In genomic region chr3:112492124-112492523, GRCh38 we compare ENCODE assay signal across 22 cellular contexts. TPM values are rescaled to one million over a fixed set of nuclear protein-coding genes. Genes with fewer than 3 reads are reported as not detected.
DNase-seq lines count a peak whose midpoint lies in the region; ATAC-seq and TF ChIP-seq lines count a peak whose summit lies in the region.
"Had no signal": no experiment of that assay in that cellular context is flagged by ENCODE, and none has a peak within 500 bp of the region (broad histone marks: within the 10 kb centered on the region; RNA-seq: fewer than 3 reads in every experiment).

No MANE protein-coding gene starts in this region.

- no peak overlapping the region for H3K27ac ChIP-seq in CD4-positive, alpha-beta T cell (ENCODE audit: low read depth, low read length)
- H3K27ac ChIP-seq in left lung, result no peak overlapping the region
- H3K27ac ChIP-seq: dorsolateral prefrontal cortex, lower lobe of right lung, neutrophil, upper lobe of left lung had no signal

- peak overlapping the region; percentile 81 for H3K27ac Mint-ChIP-seq in T-helper 2 cell treated with Interferon-gamma antibody and Interleukin-4, amounts not matched to agents 5 μg/mL and 100 μg/mL, for 36 hours
- peak overlapping the region; percentile 90 for H3K27ac Mint-ChIP-seq in CD4-positive, alpha-beta T cell
- H3K27ac Mint-ChIP-seq: progenitor cell of endocrine pancreas had no signal

- H3K27me3 ChIP-seq in CD4-positive, alpha-beta T cell (ENCODE audit: control insufficient read depth, insufficient read depth, low read length), result no peaks in the 10 kb centered on the region
- H3K27me3 ChIP-seq in left lung, result no peaks in the 10 kb centered on the region
- H3K27me3 ChIP-seq: dorsolateral prefrontal cortex, neutrophil, Peyer's patch, upper lobe of left lung had no signal

- H3K4me3 Mint-ChIP-seq in T-helper 2 cell treated with Interferon-gamma antibody and Interleukin-4, amounts not matched to agents 5 μg/mL and 100 μg/mL, for 36 hours, result peak overlapping the region; percentile 18
- H3K4me3 Mint-ChIP-seq in CD4-positive, alpha-beta T cell, result peak overlapping the region; percentile 49

- H3K9me3 ChIP-seq in CD4-positive, alpha-beta T cell (ENCODE audit: control insufficient read depth, low read length), result no peaks in the 10 kb centered on the region
- H3K9me3 ChIP-seq in left lung, result no peaks in the 10 kb centered on the region
- H3K9me3 ChIP-seq: lower lobe of right lung, neutrophil, Peyer's patch, upper lobe of left lung had no signal

- intact Hi-C loops in CD4-positive, alpha-beta T cell (cut with DNase I, micrococcal nuclease), result no loop called here
- intact Hi-C loops in left lung (cut with DNase I) (no loop called here), left ventricle myocardium superior (cut with micrococcal nuclease) (no loop called here)

- H3K9me3 Mint-ChIP-seq in T-helper 2 cell treated with Interferon-gamma antibody and Interleukin-4, amounts not matched to agents 5 μg/mL and 100 μg/mL, for 36 hours, result peaks cover 8% of the 10 kb centered on the region
- no peaks in the 10 kb centered on the region for H3K9me3 Mint-ChIP-seq in CD4-positive, alpha-beta T cell

- no peaks in the 10 kb centered on the region for H3K4me1 ChIP-seq in left lung
- H3K4me1 ChIP-seq: lower lobe of right lung, Peyer's patch had no signal

- no peaks in the 10 kb centered on the region for H3K27me3 Mint-ChIP-seq in T-helper 2 cell treated with Interferon-gamma antibody and Interleukin-4, amounts not matched to agents 5 μg/mL and 100 μg/mL, for 36 hours (ENCODE audit: low read depth)
- no peaks in the 10 kb centered on the region for H3K27me3 Mint-ChIP-seq in CD4-positive, alpha-beta T cell
- H3K27me3 Mint-ChIP-seq: progenitor cell of endocrine pancreas had no signal

- H3K4me1 Mint-ChIP-seq in T-helper 2 cell treated with Interferon-gamma antibody and Interleukin-4, amounts not matched to agents 5 μg/mL and 100 μg/mL, for 36 hours (ENCODE audit: low read depth), result peaks cover 61% of the 10 kb centered on the region
- H3K4me1 Mint-ChIP-seq in CD4-positive, alpha-beta T cell (ENCODE audit: low read depth), result peaks cover 91% of the 10 kb centered on the region

- ATAC-seq in CD4-positive, alpha-beta T cell (ENCODE audit: poor library complexity), result no peak
- peak; percentile 43 for ATAC-seq in left lung
- ATAC-seq in HG03442 (IDR thresholded peaks at IDR 0.05; ENCODE audit: unreplicated experiment), result no peak
- ATAC-seq in left ventricle myocardium superior, result no peak
- ATAC-seq: lower lobe of right lung, sciatic nerve had no signal

- DNase-seq in T-helper 2 cell treated with Interferon-gamma antibody and Interleukin-4, amounts not matched to agents 5 μg/mL and 100 μg/mL, for 36 hours (ENCODE audit: low spot score), result no peak
- DNase-seq in T-helper 2 cell (no peak), NCI-H2029 treated with DMSO at 0.1 percent for 48 hours (lab: John Stamatoyannopoulos, UW) (peak; percentile 64), left lung (no peak), left ventricle myocardium superior (no peak)
- DNase-seq in CD4-positive, alpha-beta T cell, result no peak
- no peak for DNase-seq in stimulated activated CD4-positive, alpha-beta T cell treated with anti-CD3 and anti-CD28 coated beads, Interleukin-12 subunit alpha, Interleukin-12 subunit beta, amount 100 ng/mL, for 4 hours
- DNase-seq: activated gamma-delta T cell, dorsolateral prefrontal cortex, GDM1, glutamatergic neuron, H7, lower lobe of right lung, NCI-H2171, NCI-H524, Peyer's patch, upper lobe of left lung had no signal

- POLR2A ChIA-PET in CD4-positive, alpha-beta T cell (lab: Charles Lee), result interaction anchor here (0.8 to 4.9 kb wide), 5 partner anchors 8 to 141 kb away, joined by 3 to 44 read pairs (median 6); partner anchors contain the start of gene BTLA

- TF ChIP-seq CTCF in CD4-positive, alpha-beta T cell (IDR thresholded peaks at IDR 0.05), result no peak
- no peak for TF ChIP-seq CTCF in left lung (IDR thresholded peaks at IDR 0.05)

- peaks cover 37% of the 10 kb centered on the region for H3K36me3 Mint-ChIP-seq in T-helper 2 cell treated with Interferon-gamma antibody and Interleukin-4, amounts not matched to agents 5 μg/mL and 100 μg/mL, for 36 hours (ENCODE audit: low read depth)
- peaks cover 61% of the 10 kb centered on the region for H3K36me3 Mint-ChIP-seq in CD4-positive, alpha-beta T cell (ENCODE audit: low read depth)

- H3K36me3 ChIP-seq in left lung, result no peaks in the 10 kb centered on the region
- H3K36me3 ChIP-seq: lower lobe of right lung, neutrophil, Peyer's patch, upper lobe of left lung had no signal

- CTCF ChIA-PET in CD4-positive, alpha-beta T cell (lab: Charles Lee), result no interaction called here

- H3K4me3 ChIP-seq in left lung, result no peak overlapping the region
- H3K4me3 ChIP-seq: dorsolateral prefrontal cortex, lower lobe of right lung, Peyer's patch, upper lobe of left lung had no signal

RNA-seq across cellular contexts. Expression of gene BTLA, which starts 7.1 kb away (rescaled TPM):
- 1 to 10 TPM; 8.5 to 9.6 TPM for total RNA-seq in CD4-positive, alpha-beta T cell
- total RNA-seq in left lung (1 to 10 TPM in 1 of 2 donors, under 1 TPM in 1; 0.15 to 1.6 TPM), left ventricle myocardium superior (not detected)
- total RNA-seq: A172, H7, progenitor cell of endocrine pancreas had no signal
